In the genomic region with DNA sequence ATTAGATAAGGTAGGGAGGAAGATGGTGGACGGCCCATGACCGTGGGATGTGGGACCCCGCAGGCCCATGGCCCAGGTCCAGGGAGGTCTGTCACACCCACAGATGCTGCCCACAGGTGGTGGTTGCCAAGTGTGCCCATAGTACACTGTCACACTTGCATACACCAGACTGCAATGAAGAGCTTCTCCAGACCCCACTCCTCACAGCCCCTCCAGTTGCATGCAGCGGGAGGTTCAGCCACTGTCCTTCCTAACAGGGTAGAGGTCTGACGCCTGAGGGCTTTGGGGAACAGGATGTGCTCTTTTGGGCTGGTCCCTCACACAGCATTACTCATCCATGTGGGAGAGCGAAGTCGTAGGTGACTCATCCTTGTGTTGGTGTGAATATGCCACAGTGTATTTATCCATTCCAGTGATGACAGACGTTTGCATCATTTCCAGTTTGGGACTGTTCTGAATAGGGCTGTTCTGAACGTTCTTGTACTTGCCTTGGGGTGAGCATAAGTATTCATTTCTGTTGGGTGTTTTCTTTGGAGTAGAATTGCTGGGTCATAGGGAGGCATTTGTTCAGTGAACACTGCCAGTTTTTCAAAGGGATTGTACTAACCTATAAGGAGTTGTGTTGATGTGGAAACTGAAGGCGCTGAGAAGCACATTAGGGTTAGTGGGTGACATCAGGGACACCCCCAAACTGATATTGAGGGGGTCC, we compare ENCODE assay signal across 8 cellular contexts. TPM values are rescaled to one million over a fixed set of nuclear protein-coding genes. Genes with fewer than 3 reads are reported as not detected.
DNase-seq lines count a peak whose midpoint lies in the region; ATAC-seq and TF ChIP-seq lines count a peak whose summit lies in the region.

No MANE protein-coding gene starts in this region.

- WGBS in heart left ventricle, 4 donors, result 46 to 55% (median 50%) methylated on average over 9 to 10 of the region's 10 CpGs

- H3K27me3 ChIP-seq in heart left ventricle, result no peaks in the 10 kb centered on the region

- peak; percentile 85 to 94 (median 89) for ATAC-seq in heart left ventricle
- ATAC-seq in HG02981 (IDR thresholded peaks at IDR 0.05; ENCODE audit: unreplicated experiment), result no peak

- peaks cover 7% of the 10 kb centered on the region for H3K27me3 Mint-ChIP-seq in activated T-helper 2 cell treated with anti-CD3 and anti-CD28 coated beads, Interferon-gamma antibody, Interleukin-2, Interleukin-4, amounts not matched to agents 10 μg/mL and 5 μg/mL and 100 μg/mL, durations not matched to agents 14 hours and 24 hours and 36 hours (ENCODE audit: low read depth)

- TF ChIP-seq POLR2A in heart left ventricle (IDR thresholded peaks at IDR 0.05), result no peak

- H3K4me3 Mint-ChIP-seq in activated T-helper 2 cell treated with anti-CD3 and anti-CD28 coated beads, Interferon-gamma antibody, Interleukin-2, Interleukin-4, amounts not matched to agents 10 μg/mL and 5 μg/mL and 100 μg/mL, durations not matched to agents 14 hours and 24 hours and 36 hours (ENCODE audit: low read depth), result peak overlapping the region; percentile 32

- no peak for TF ChIP-seq CTCF in heart left ventricle (IDR thresholded peaks at IDR 0.05)

- H3K27ac Mint-ChIP-seq in activated T-helper 2 cell treated with anti-CD3 and anti-CD28 coated beads, Interferon-gamma antibody, Interleukin-2, Interleukin-4, amounts not matched to agents 10 μg/mL and 5 μg/mL and 100 μg/mL, durations not matched to agents 14 hours and 24 hours and 36 hours, result peak overlapping the region; percentile 87

- peaks cover 4 to 31% (median 20%) of the 10 kb centered on the region in 12 donors for H3K4me1 ChIP-seq in heart left ventricle

- H3K4me1 Mint-ChIP-seq in activated T-helper 2 cell treated with anti-CD3 and anti-CD28 coated beads, Interferon-gamma antibody, Interleukin-2, Interleukin-4, amounts not matched to agents 10 μg/mL and 5 μg/mL and 100 μg/mL, durations not matched to agents 14 hours and 24 hours and 36 hours (ENCODE audit: low read depth), result peaks cover 17% of the 10 kb centered on the region

- no peaks in the 10 kb centered on the region for H3K9me3 ChIP-seq in heart left ventricle

- no peak overlapping the region for H3K4me3 ChIP-seq in heart left ventricle

- peak; percentile 63 for DNase-seq in activated naive CD4-positive, alpha-beta T cell treated with Interleukin-2 at 50 U/mL for 16 hours
- DNase-seq in activated naive CD4-positive, alpha-beta T cell (lab: John Stamatoyannopoulos, UW), result no peak
- DNase-seq in NCI-H460 (ENCODE audit: extremely low read depth, low read depth) (peak; percentile 100), heart left ventricle (peak in 3 of 5 donors; percentile 44 to 84 (median 64)), DMS153 (lab: John Stamatoyannopoulos, UW) (no peak)
- peak; percentile 18 for DNase-seq in activated T-helper 2 cell treated with anti-CD3 and anti-CD28 coated beads, Interferon-gamma antibody, Interleukin-2, Interleukin-4, amounts not matched to agents 10 μg/mL and 5 μg/mL and 100 μg/mL, durations not matched to agents 14 hours and 24 hours and 36 hours (ENCODE audit: low spot score)
- peak; percentile 43 for DNase-seq in stimulated activated CD4-positive, alpha-beta T cell treated with anti-CD3 and anti-CD28 coated beads, Interleukin-12 subunit alpha, Interleukin-12 subunit beta, amount 100 ng/mL, for 4 hours

- no peaks in the 10 kb centered on the region for H3K36me3 ChIP-seq in heart left ventricle

- H3K9me3 Mint-ChIP-seq in activated T-helper 2 cell treated with anti-CD3 and anti-CD28 coated beads, Interferon-gamma antibody, Interleukin-2, Interleukin-4, amounts not matched to agents 10 μg/mL and 5 μg/mL and 100 μg/mL, durations not matched to agents 14 hours and 24 hours and 36 hours, result no peaks in the 10 kb centered on the region

- H3K27ac ChIP-seq in heart left ventricle, result peak overlapping the region in 4 of 12 donors; percentile 39 to 74 (median 62)

- intact Hi-C loops in activated T-helper 2 cell treated with anti-CD3 and anti-CD28 coated beads, Interferon-gamma antibody, Interleukin-2, Interleukin-4, amounts not matched to agents 10 μg/mL and 5 μg/mL and 100 μg/mL, durations not matched to agents 14 hours and 24 hours and 36 hours (cut with micrococcal nuclease), result loop anchor here (1.0 to 5.0 kb wide), 4 partner anchors 10 to 290 kb away; partner anchors contain the start of genes CST7 and ENTPD6
- intact Hi-C loops in heart left ventricle (cut with DNase I), result no loop called here

- no peaks in the 10 kb centered on the region for H3K36me3 Mint-ChIP-seq in activated T-helper 2 cell treated with anti-CD3 and anti-CD28 coated beads, Interferon-gamma antibody, Interleukin-2, Interleukin-4, amounts not matched to agents 10 μg/mL and 5 μg/mL and 100 μg/mL, durations not matched to agents 14 hours and 24 hours and 36 hours (ENCODE audit: low read depth)

RNA-seq across cellular contexts. Expression of gene PYGB, which starts 10.1 kb away (rescaled TPM):
- total RNA-seq in NCI-H460 (2014; rRNA removed; shearing (Covaris generic)), result 422 and 453 TPM in 2 replicates
- 488 and 572 TPM in 2 replicates for polyA plus RNA-seq in NCI-H460 (2014; cell fraction: nucleus; rRNA removed)
- total RNA-seq in activated T-helper 2 cell treated with anti-CD3 and anti-CD28 coated beads, Interferon-gamma antibody, Interleukin-2, Interleukin-4, amounts not matched to agents 10 μg/mL and 5 μg/mL and 100 μg/mL, durations not matched to agents 14 hours and 24 hours and 36 hours, result 34.5 and 37.1 TPM in 2 replicates
- 100 to 1,000 TPM; 172 to 450 (median 233) TPM for total RNA-seq in heart left ventricle
- polyA plus RNA-seq in heart left ventricle, result 100 to 1,000 TPM; 144 to 227 TPM

RNA-seq across cellular contexts. Expression of gene ENTPD6, which starts 42.3 kb away (rescaled TPM):
- 79.9 and 89.6 TPM in 2 replicates for total RNA-seq in NCI-H460 (2014; rRNA removed; shearing (Covaris generic))
- polyA plus RNA-seq in NCI-H460 (2014; cell fraction: nucleus; rRNA removed), result 370 and 374 TPM in 2 replicates
- 48.8 and 49.1 TPM in 2 replicates for total RNA-seq in activated T-helper 2 cell treated with anti-CD3 and anti-CD28 coated beads, Interferon-gamma antibody, Interleukin-2, Interleukin-4, amounts not matched to agents 10 μg/mL and 5 μg/mL and 100 μg/mL, durations not matched to agents 14 hours and 24 hours and 36 hours
- total RNA-seq in heart left ventricle, result 100 to 1,000 TPM in 3 of 9 donors, 10 to 100 TPM in 6; 58.7 to 139 (median 86.7) TPM
- 100 to 1,000 TPM; 131 to 200 TPM for polyA plus RNA-seq in heart left ventricle

Comparison
In these comparisons a context has a peak if more than half of its experiments do, and no peak if none do; other contexts are left out.
1. DNase-seq: peak in activated naive CD4-positive, alpha-beta T cell treated with Interleukin-2 at 50 U/mL for 16 hours (single experiment), NCI-H460 (single experiment), activated T-helper 2 cell treated with anti-CD3 and anti-CD28 coated beads, Interferon-gamma antibody, Interleukin-2, Interleukin-4, amounts not matched to agents 10 μg/mL and 5 μg/mL and 100 μg/mL, durations not matched to agents 14 hours and 24 hours and 36 hours (single experiment), heart left ventricle (3 of 5) and stimulated activated CD4-positive, alpha-beta T cell treated with anti-CD3 and anti-CD28 coated beads, Interleukin-12 subunit alpha, Interleukin-12 subunit beta, amount 100 ng/mL, for 4 hours (single experiment); none in activated naive CD4-positive, alpha-beta T cell (0 of 4) and DMS153 (single experiment).